8 cellular contexts compared by ENCODE assay signal in genomic region chr5:43066231-43066798, GRCh38. TPM values are rescaled to one million over a fixed set of nuclear protein-coding genes. Genes with fewer than 3 reads are reported as not detected.
DNase-seq lines count a peak whose midpoint lies in the region; ATAC-seq and FAIRE-seq lines count a peak whose summit lies in the region.

No MANE protein-coding gene starts in this region.

- H3K9me3 ChIP-seq in right cardiac atrium (ENCODE audit: control insufficient read depth, low read length) = peaks cover 1% of the 10 kb centered on the region

- WGBS in right cardiac atrium = under 1% methylated on average over 57 of the region's 57 CpGs

- peak overlapping the region; percentile 100 for H3K27ac ChIP-seq in right cardiac atrium (ENCODE audit: low read length)

- DNase-seq in DMS53 (lab: John Stamatoyannopoulos, UW) = peak; percentile 85
- peak; percentile 78 for DNase-seq in M059J (ENCODE audit: low read depth)
- peak; percentile 54 to 83 for DNase-seq in SW 1271 (lab: John Stamatoyannopoulos, UW)
- DNase-seq in amygdala (lab: John Stamatoyannopoulos, UW) = peak in 51 of 56 donors; percentile 19 to 91 (median 73)
- peak; percentile 74 to 91 (median 89) for DNase-seq in right cardiac atrium
- peak; percentile 82 for DNase-seq in putamen (ENCODE audit: low spot score)
- peak; percentile 62 for DNase-seq in urothelium cell line (ENCODE audit: low spot score)

- H3K27me3 ChIP-seq in right cardiac atrium (ENCODE audit: control insufficient read depth, insufficient read depth) = no peaks in the 10 kb centered on the region

- H3K4me3 ChIP-seq in right cardiac atrium (ENCODE audit: low read length) = peak overlapping the region; percentile 95

- intact Hi-C loops in right cardiac atrium (cut with DNase I) = no loop called here

- peaks cover 7% of the 10 kb centered on the region for H3K4me1 ChIP-seq in right cardiac atrium (ENCODE audit: control insufficient read depth, insufficient read depth, low read length)

- peak; percentile 38 for ATAC-seq in GM21723 (IDR thresholded peaks at IDR 0.05; ENCODE audit: unreplicated experiment)
- peak; percentile 65 to 69 for ATAC-seq in right cardiac atrium

- FAIRE-seq in urothelium cell line (lab: Jason Lieb, UNC) = no peak

RNA-seq across cellular contexts. Expression of gene ANXA2R, which starts 26.2 kb away (rescaled TPM):
- total RNA-seq in M059J (2014; rRNA removed; shearing (Covaris generic)) = 0.25 and 1.4 TPM in 2 replicates
- total RNA-seq in right cardiac atrium = 1 to 10 TPM in 3 of 4 donors, under 1 TPM in 1; 0.95 to 1.9 (median 1.4) TPM
- polyA plus RNA-seq in right cardiac atrium = 1.4 TPM

RNA-seq across cellular contexts. Expression of gene ZNF131, which starts 54.4 kb away (rescaled TPM):
- 31.5 and 38.5 TPM in 2 replicates for total RNA-seq in M059J (2014; rRNA removed; shearing (Covaris generic))
- total RNA-seq in right cardiac atrium = 10 to 100 TPM; 15.6 to 23.2 (median 19.2) TPM
- polyA plus RNA-seq in right cardiac atrium = 13.5 TPM

Comparison
In these comparisons a context has a peak if more than half of its experiments do, and no peak if none do; other contexts are left out.
1. Peak in every context shown above with its lines: DNase-seq, ATAC-seq, H3K4me3 ChIP-seq and H3K27ac ChIP-seq.